Comparison of ENCODE assay signal across 17 cellular contexts in genomic region chr13:42266464-42266863, GRCh38. TPM values are rescaled to one million over a fixed set of nuclear protein-coding genes. Genes with fewer than 3 reads are reported as not detected.
DNase-seq lines count a peak whose midpoint lies in the region; ATAC-seq, FAIRE-seq and TF ChIP-seq lines count a peak whose summit lies in the region.
"Had no signal": no experiment of that assay in that cellular context is flagged by ENCODE, and none has a peak within 500 bp of the region (broad histone marks: within the 10 kb centered on the region; RNA-seq: fewer than 3 reads in every experiment).

No MANE protein-coding gene starts in this region.

- no CpG with 5 or more reads among the region's 3 CpGs for WGBS in mesendoderm (ENCODE audit: extremely low coverage, insufficient coverage, low lambda C conversion rate)

- peaks cover 12% of the 10 kb centered on the region for H3K4me1 ChIP-seq in Loucy (ENCODE audit: insufficient read depth, low read length, poor library complexity, severe bottlenecking)
- peaks cover 20% of the 10 kb centered on the region for H3K4me1 ChIP-seq in endothelial cell of umbilical vein (ENCODE audit: control insufficient read depth, extremely low read depth, insufficient read depth, low read length)
- H3K4me1 ChIP-seq in mesendoderm (ENCODE audit: control insufficient read depth, low read depth, low read length): no peaks in the 10 kb centered on the region

- no TSS peak for BruUV-seq in endothelial cell of umbilical vein (replicated peaks; lab: Mats Ljungman, UMichigan)

- H4K5ac ChIP-seq in mesendoderm (ENCODE audit: low read length): no peak overlapping the region

- H3K4me3 Mint-ChIP-seq in effector memory CD8-positive, alpha-beta T cell: no peak overlapping the region
- no peak overlapping the region for H3K4me3 Mint-ChIP-seq in nephron progenitor cell
- H3K4me3 Mint-ChIP-seq: activated naive CD8-positive, alpha-beta T cell treated with anti-CD3 and anti-CD28 coated beads, Interleukin-2, amount 50 U/mL, for 24 hours had no signal

- TF ChIP-seq POLR2A in endothelial cell of umbilical vein (IDR thresholded peaks at IDR 0.05; ENCODE audit: low read depth, low read length): no peak

- no peak overlapping the region for H2BK15ac ChIP-seq in mesendoderm (replicated peaks; ENCODE audit: low read depth)

- FAIRE-seq in endothelial cell of umbilical vein (lab: Jason Lieb, UNC): peak; percentile 92

- no peak overlapping the region for H4K8ac ChIP-seq in mesendoderm (ENCODE audit: low read depth, low read length)

- no peaks in the 10 kb centered on the region for H4K20me1 ChIP-seq in Loucy (ENCODE audit: insufficient read depth, low read length, poor library complexity, severe bottlenecking)
- no peaks in the 10 kb centered on the region for H4K20me1 ChIP-seq in endothelial cell of umbilical vein (replicated peaks; ENCODE audit: control insufficient read depth, extremely low read depth, insufficient read depth, low read length)

- no peak overlapping the region for H3K23ac ChIP-seq in mesendoderm (ENCODE audit: low read length)

- CTCF ChIA-PET in endothelial cell of umbilical vein (lab: Charles Lee): no interaction called here

- no peaks in the 10 kb centered on the region for H3K79me1 ChIP-seq in mesendoderm (ENCODE audit: low read length)

- TF ChIP-seq CTCF in Loucy (conservative IDR thresholded peaks at IDR 0.05; ENCODE audit: low read length) (no peak), endothelial cell of umbilical vein (IDR thresholded peaks at IDR 0.05; ENCODE audit: extremely low read depth in 1 of 2, insufficient read depth in 1 of 2, low read depth in 1 of 2, low read length in 2 of 2) (no peak), nephron progenitor cell (IDR thresholded peaks at IDR 0.05) (no peak)

- H2AFZ ChIP-seq in Loucy (ENCODE audit: low read length): 0 out of 2 replicates have a peak overlapping the region, but pooled peaks have one; percentile 2
- peak overlapping the region; percentile 41 for H2AFZ ChIP-seq in endothelial cell of umbilical vein (ENCODE audit: low read depth, low read length)

- H3K9me1 ChIP-seq in endothelial cell of umbilical vein (replicated peaks; ENCODE audit: control insufficient read depth, extremely low read depth, insufficient read depth, low read length): no peaks in the 10 kb centered on the region

- intact Hi-C loops in endothelial cell of umbilical vein (cut with micrococcal nuclease): no loop called here

- POLR2A ChIA-PET in endothelial cell of umbilical vein (lab: Charles Lee): no interaction called here

- H3K9me3 Mint-ChIP-seq in effector memory CD8-positive, alpha-beta T cell: no peaks in the 10 kb centered on the region
- H3K9me3 Mint-ChIP-seq in nephron progenitor cell: peaks cover 41% of the 10 kb centered on the region

- H3K9me3 ChIP-seq in Loucy (ENCODE audit: insufficient read depth, low read depth, low read length) (no peaks in the 10 kb centered on the region), endothelial cell of umbilical vein (replicated peaks; ENCODE audit: control insufficient read depth, insufficient read depth, low read length) (no peaks in the 10 kb centered on the region)

- dilution Hi-C loops in endothelial cell of umbilical vein (cut with MboI; ENCODE audit: extremely low pct_ligation_motif_present, low sequenced_read_pairs): no loop called here

- H3K9ac ChIP-seq in Loucy (ENCODE audit: low read depth, low read length, poor library complexity, severe bottlenecking): no peak overlapping the region
- H3K9ac ChIP-seq in endothelial cell of umbilical vein (replicated peaks; ENCODE audit: extremely low read depth, insufficient read depth, low read length): no peak overlapping the region
- no peak overlapping the region for H3K9ac ChIP-seq in mesendoderm (ENCODE audit: low read length)

- H2AK5ac ChIP-seq in mesendoderm (ENCODE audit: low read length): no peak overlapping the region

- no peaks in the 10 kb centered on the region for H3F3A ChIP-seq in Loucy (ENCODE audit: low read depth)

- no peaks in the 10 kb centered on the region for H3K27me3 ChIP-seq in Loucy (ENCODE audit: insufficient read depth, low read length, poor library complexity, severe bottlenecking)
- no peaks in the 10 kb centered on the region for H3K27me3 ChIP-seq in endothelial cell of umbilical vein (ENCODE audit: control insufficient read depth in 2 of 2, insufficient read depth in 2 of 2, low read length in 2 of 2)
- H3K27me3 ChIP-seq in mesendoderm (ENCODE audit: insufficient read depth, low read length, poor library complexity): no peaks in the 10 kb centered on the region

- H3K79me2 ChIP-seq in Loucy (ENCODE audit: insufficient read depth, low read length): no peaks in the 10 kb centered on the region
- no peaks in the 10 kb centered on the region for H3K79me2 ChIP-seq in endothelial cell of umbilical vein (ENCODE audit: control insufficient read depth, insufficient read depth, low read length)
- no peaks in the 10 kb centered on the region for H3K79me2 ChIP-seq in mesendoderm (ENCODE audit: control insufficient read depth, insufficient read depth, low read length)

- H3K27ac ChIP-seq in endothelial cell of umbilical vein (ENCODE audit: insufficient read depth, low read depth, low read length) (peak overlapping the region; percentile 3), mesendoderm (ENCODE audit: low read depth, low read length) (no peak overlapping the region)
- H3K27ac ChIP-seq: C4-2B, VCaP had no signal

- H3K36me3 ChIP-seq in Loucy (ENCODE audit: insufficient read depth, low read length) (no peaks in the 10 kb centered on the region), endothelial cell of umbilical vein (ENCODE audit: control insufficient read depth in 2 of 2, extremely low read depth in 1 of 2, insufficient read depth in 2 of 2, low read length in 2 of 2) (no peaks in the 10 kb centered on the region), mesendoderm (ENCODE audit: control insufficient read depth, insufficient read depth, low read length) (no peaks in the 10 kb centered on the region)

- H3K56ac ChIP-seq in mesendoderm (ENCODE audit: low read length): no peak overlapping the region

- H2BK120ac ChIP-seq in mesendoderm (ENCODE audit: low read depth, low read length): no peak overlapping the region

- DNase-seq in AG08396 (ENCODE audit: low spot score) (peak; percentile 32), endothelial cell of umbilical vein (ENCODE audit: low read depth, low spot score) (peak; percentile 86), mesendoderm (peak; percentile 35), nephron progenitor cell (no peak), DMS53 (lab: John Stamatoyannopoulos, UW) (no peak)
- no peak for DNase-seq in effector memory CD8-positive, alpha-beta T cell
- DNase-seq: activated naive CD8-positive, alpha-beta T cell treated with anti-CD3 and anti-CD28 coated beads, Interleukin-2, amount 50 U/mL, for 24 hours; GDM1; head of caudate nucleus; NCI-H1930; stimulated activated CD4-positive, alpha-beta T cell treated with anti-CD3 and anti-CD28 coated beads, Interleukin-4, amount 100 ng/mL, for 24 hours; stimulated activated naive CD4-positive, alpha-beta T cell had no signal

- no peak overlapping the region for H3K4ac ChIP-seq in mesendoderm (ENCODE audit: low read depth, low read length)

- H3K27ac Mint-ChIP-seq in effector memory CD8-positive, alpha-beta T cell: no peak overlapping the region
- H3K27ac Mint-ChIP-seq in nephron progenitor cell: no peak overlapping the region
- H3K27ac Mint-ChIP-seq: activated naive CD8-positive, alpha-beta T cell treated with anti-CD3 and anti-CD28 coated beads, Interleukin-2, amount 50 U/mL, for 24 hours had no signal

- H2BK5ac ChIP-seq in mesendoderm (ENCODE audit: low read length): no peak overlapping the region

- H3K4me3 ChIP-seq in Loucy (ENCODE audit: low read length, poor library complexity, severe bottlenecking): no peak overlapping the region
- H3K4me3 ChIP-seq in endothelial cell of umbilical vein (replicated peaks in 1 of 3; ENCODE audit: insufficient read depth in 1 of 3, low read depth in 1 of 3, low read length in 3 of 3): no peak overlapping the region
- no peak overlapping the region for H3K4me3 ChIP-seq in mesendoderm (ENCODE audit: low read length)
- H3K4me3 ChIP-seq: lung had no signal

- H3K9me2 ChIP-seq in Loucy (replicated peaks; ENCODE audit: low read depth, low read length): no peaks in the 10 kb centered on the region

- peaks cover 4 to 21% of the 10 kb centered on the region in 2 donors for H3K27me3 Mint-ChIP-seq in effector memory CD8-positive, alpha-beta T cell
- H3K27me3 Mint-ChIP-seq in nephron progenitor cell (ENCODE audit: low read depth, poor library complexity): no peaks in the 10 kb centered on the region

- ATAC-seq in GM18909 (IDR thresholded peaks at IDR 0.05; ENCODE audit: poor library complexity, unreplicated experiment): no peak
- ATAC-seq in effector memory CD8-positive, alpha-beta T cell (replicated peaks): no peak
- ATAC-seq: activated naive CD8-positive, alpha-beta T cell treated with anti-CD3 and anti-CD28 coated beads, Interleukin-2, amount 50 U/mL, for 24 hours had no signal

- H3K36me3 Mint-ChIP-seq in effector memory CD8-positive, alpha-beta T cell (ENCODE audit: insufficient read depth): peaks cover 5% of the 10 kb centered on the region
- peaks cover 26% of the 10 kb centered on the region for H3K36me3 Mint-ChIP-seq in nephron progenitor cell (ENCODE audit: low read depth)

- H3K18ac ChIP-seq in mesendoderm (ENCODE audit: low read length): no peak overlapping the region

- peaks cover 12 to 14% of the 10 kb centered on the region in 2 donors for H3K4me1 Mint-ChIP-seq in effector memory CD8-positive, alpha-beta T cell (ENCODE audit: low read depth in 2 of 2)
- peaks cover 8% of the 10 kb centered on the region for H3K4me1 Mint-ChIP-seq in nephron progenitor cell

- H3K4me2 ChIP-seq in Loucy (ENCODE audit: low read depth, low read length, poor library complexity, severe bottlenecking) (no peak overlapping the region), endothelial cell of umbilical vein (ENCODE audit: insufficient read depth, low read length) (peak overlapping the region; percentile 3), mesendoderm (ENCODE audit: low read length) (no peak overlapping the region)

TF ChIP-seq in endothelial cell of umbilical vein, 7 proteins besides CTCF, POLR2A, EP300 and RAD21 (continues in another document):
- peak; percentile 26 for TF ChIP-seq POLR2AphosphoS5 (IDR thresholded peaks at IDR 0.05; ENCODE audit: insufficient read depth, low read depth, low read length)
- no peak for TF ChIP-seq JUN (IDR thresholded peaks at IDR 0.05; ENCODE audit: borderline replicate concordance, insufficient read depth, insufficient read length, low read depth)

RNA-seq across cellular contexts. Expression of gene AKAP11, which starts 5.5 kb away (rescaled TPM):
- 17.8 and 20.2 TPM in 2 replicates for total RNA-seq in endothelial cell of umbilical vein
- 3.7 and 4.9 TPM in 2 replicates for polyA plus RNA-seq in endothelial cell of umbilical vein
- 5.3 and 5.6 TPM in 2 replicates for polyA plus RNA-seq in endothelial cell of umbilical vein (2011; cell fraction: cytosol; rRNA removed)
- 10.3 and 12.7 TPM in 2 replicates for polyA plus RNA-seq in endothelial cell of umbilical vein (2011; cell fraction: nucleus; rRNA removed)
- polyA plus RNA-seq in endothelial cell of umbilical vein (2012): 14.1 and 17.3 TPM in 2 replicates
- 21.2 and 22.5 TPM in 2 replicates for polyA minus RNA-seq in endothelial cell of umbilical vein
- polyA minus RNA-seq in endothelial cell of umbilical vein (2011; cell fraction: cytosol; rRNA and poly(A)+ RNA removed): 10.9 TPM
- 16.4 and 27.6 TPM in 2 replicates for polyA minus RNA-seq in endothelial cell of umbilical vein (2011; cell fraction: nucleus; rRNA and poly(A)+ RNA removed)
- polyA plus RNA-seq in mesendoderm (2013, experiment 1 of 2): 5.9 TPM
- polyA plus RNA-seq in mesendoderm (2013, experiment 2 of 2): 5.8 TPM

Comparison
In these comparisons a context has a peak if more than half of its experiments do, and no peak if none do; other contexts are left out.
1. DNase-seq: peak in AG08396 (single experiment), endothelial cell of umbilical vein (single experiment) and mesendoderm (single experiment); none in effector memory CD8-positive, alpha-beta T cell (0 of 3), nephron progenitor cell (single experiment) and DMS53 (single experiment).